In genomic region chr5:116423587-116424257, GRCh38 we compare ENCODE assay signal across 13 cellular contexts.
DNase-seq lines count a peak whose midpoint lies in the region; ATAC-seq and TF ChIP-seq lines count a peak whose summit lies in the region.
"Had no signal": no experiment of that assay in that cellular context is flagged by ENCODE, and none has a peak within 500 bp of the region (broad histone marks: within the 10 kb centered on the region; RNA-seq: fewer than 3 reads in every experiment).

No MANE protein-coding gene starts in this region.

- H4K20me1 ChIP-seq in PC-3 (ENCODE audit: low read length) = no peaks in the 10 kb centered on the region

- H3K27ac ChIP-seq in breast epithelium (no peak overlapping the region), PC-3 (ENCODE audit: low read length) (no peak overlapping the region)

- intact Hi-C loops in MCF 10A (cut with micrococcal nuclease) = no loop called here
- intact Hi-C loops in breast epithelium (cut with DNase I; ENCODE audit: low total_unique reads) = no loop called here
- intact Hi-C loops in PC-3 (cut with micrococcal nuclease) = loop anchor here (2.0 kb wide), 1 partner anchor 21 kb away; no protein-coding TSS in a partner anchor
- intact Hi-C loops in sciatic nerve (cut with DNase I) = no loop called here

- no peak overlapping the region for H2AFZ ChIP-seq in PC-3 (ENCODE audit: low read length)

- BruUV-seq in MCF 10A (replicated peaks; lab: Mats Ljungman, UMichigan) (no TSS peak), PC-3 (replicated peaks; lab: Mats Ljungman, UMichigan) (no TSS peak)

- H3K4me1 Mint-ChIP-seq in MCF 10A (ENCODE audit: insufficient read depth, unreplicated experiment) (no peaks in the 10 kb centered on the region), neural crest cell (no peaks in the 10 kb centered on the region)
- H3K4me1 Mint-ChIP-seq: CD8-positive, alpha-beta memory T cell had no signal

- H3K27me3 ChIP-seq in breast epithelium (no peaks in the 10 kb centered on the region), PC-3 (ENCODE audit: low read length) (no peaks in the 10 kb centered on the region)
- H3K27me3 ChIP-seq: BE2C had no signal

- no peaks in the 10 kb centered on the region for H3F3A ChIP-seq in PC-3 (ENCODE audit: low read length, unreplicated experiment)

- TF ChIP-seq CTCF in MCF 10A (IDR thresholded peaks at IDR 0.05; ENCODE audit: unreplicated experiment) (no peak), breast epithelium (IDR thresholded peaks at IDR 0.05) (no peak), PC-3 (conservative IDR thresholded peaks at IDR 0.05; ENCODE audit: low read depth, low read length) (no peak), neural crest cell (conservative IDR thresholded peaks at IDR 0.05) (no peak)

- H3K36me3 ChIP-seq in breast epithelium (no peaks in the 10 kb centered on the region), PC-3 (ENCODE audit: low read depth, low read length) (no peaks in the 10 kb centered on the region)
- H3K36me3 ChIP-seq: BE2C had no signal

- no peaks in the 10 kb centered on the region for H3K9me2 ChIP-seq in PC-3 (replicated peaks; ENCODE audit: low read length)

- H3K4me2 ChIP-seq in PC-3 (ENCODE audit: low read length) = no peak overlapping the region

- H3K9me3 Mint-ChIP-seq in MCF 10A (ENCODE audit: unreplicated experiment) = no peaks in the 10 kb centered on the region
- no peaks in the 10 kb centered on the region for H3K9me3 Mint-ChIP-seq in neural crest cell
- H3K9me3 Mint-ChIP-seq: CD8-positive, alpha-beta memory T cell; H9 had no signal

- H3K27me3 Mint-ChIP-seq in MCF 10A (ENCODE audit: insufficient read depth, unreplicated experiment) (no peaks in the 10 kb centered on the region), neural crest cell (ENCODE audit: low read depth) (no peaks in the 10 kb centered on the region)
- H3K27me3 Mint-ChIP-seq: CD4-positive, CD25-positive, alpha-beta regulatory T cell; CD8-positive, alpha-beta memory T cell had no signal

- no peak overlapping the region for H3K4me3 ChIP-seq in breast epithelium
- H3K4me3 ChIP-seq in PC-3 (ENCODE audit: low read length) = no peak overlapping the region

- H3K36me3 Mint-ChIP-seq in MCF 10A (ENCODE audit: insufficient read depth, unreplicated experiment) (no peaks in the 10 kb centered on the region), neural crest cell (ENCODE audit: low read depth) (no peaks in the 10 kb centered on the region)

- no peak for TF ChIP-seq POLR2A in breast epithelium (IDR thresholded peaks at IDR 0.05)

- H3K9me3 ChIP-seq in breast epithelium (no peaks in the 10 kb centered on the region), PC-3 (ENCODE audit: low read length) (no peaks in the 10 kb centered on the region)
- H3K9me3 ChIP-seq: BE2C had no signal

- ATAC-seq in PC-3 = peak; percentile 28
- ATAC-seq in sciatic nerve = no peak

- H3K9ac ChIP-seq in PC-3 (ENCODE audit: low read length) = no peak overlapping the region

- H3K27ac Mint-ChIP-seq in MCF 10A (ENCODE audit: low read depth, unreplicated experiment) (peak overlapping the region; percentile 13), neural crest cell (ENCODE audit: unreplicated experiment) (peak overlapping the region; percentile 52)
- H3K27ac Mint-ChIP-seq: CD8-positive, alpha-beta memory T cell; H9 had no signal

- CTCF ChIA-PET in MCF 10A (lab: Yijun Ruan, JAX) = interaction anchor here (1.0 kb wide), 1 partner anchor 12 kb away, joined by 3 read pairs; no protein-coding TSS in a partner anchor
- CTCF ChIA-PET in PC-3 (lab: Charles Lee) = no interaction called here

- H3K4me3 Mint-ChIP-seq in MCF 10A (ENCODE audit: unreplicated experiment) = no peak overlapping the region
- no peak overlapping the region for H3K4me3 Mint-ChIP-seq in neural crest cell
- H3K4me3 Mint-ChIP-seq: CD4-positive, CD25-positive, alpha-beta regulatory T cell; CD8-positive, alpha-beta memory T cell; H9 had no signal

- H3K4me1 ChIP-seq in breast epithelium (no peaks in the 10 kb centered on the region), PC-3 (ENCODE audit: insufficient read depth, low read length) (no peaks in the 10 kb centered on the region)
- H3K4me1 ChIP-seq: BE2C had no signal

- no peak for DNase-seq in MCF 10A (ENCODE audit: unreplicated experiment)
- DNase-seq in breast epithelium (ENCODE audit: low spot score in 2 of 2) = no peak
- no peak for DNase-seq in PC-3
- no peak for DNase-seq in neural crest cell (ENCODE audit: low read depth, low spot score)
- DNase-seq in activated naive CD4-positive, alpha-beta T cell (lab: John Stamatoyannopoulos, UW) = no peak
- DNase-seq in sciatic nerve (ENCODE audit: low spot score) = no peak
- DNase-seq: ACHN; BE2C; C1 segment of cervical spinal cord; CD4-positive, CD25-positive, alpha-beta regulatory T cell; CD8-positive, alpha-beta memory T cell; COR-L47; H9 had no signal

- POLR2A ChIA-PET in MCF 10A (lab: Yijun Ruan, JAX) = interaction anchor here (0.8 kb wide), 1 partner anchor 15 kb away, joined by 3 read pairs; no protein-coding TSS in a partner anchor
- POLR2A ChIA-PET in PC-3 (lab: Charles Lee; ENCODE audit: unreplicated experiment) = interaction anchor here (0.6 kb wide), 1 partner anchor 292 kb away, joined by 3 read pairs; no protein-coding TSS in a partner anchor

- H3K79me2 ChIP-seq in PC-3 (ENCODE audit: low read length) = no peaks in the 10 kb centered on the region
